In the genomic region with DNA sequence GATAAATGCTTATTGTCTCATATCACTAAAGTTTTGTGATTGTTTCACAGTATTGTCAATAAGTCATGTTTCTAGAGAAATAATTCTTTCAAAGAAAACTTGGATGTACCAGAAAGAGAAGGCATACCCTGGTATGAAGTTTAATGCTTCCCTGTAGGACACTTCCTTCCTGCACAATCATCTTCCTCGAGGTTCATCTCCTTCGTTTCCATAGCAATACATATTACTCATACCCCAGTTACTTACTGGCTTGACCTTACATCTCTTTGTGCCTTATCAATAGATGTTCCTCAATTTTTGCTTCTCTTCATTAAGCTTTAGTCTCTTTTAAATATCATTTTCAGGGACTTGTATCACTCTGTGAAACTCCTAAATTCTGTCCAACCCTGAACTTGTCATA, we compare ENCODE assay signal across 14 cellular contexts.
"Had no signal": no experiment of that assay in that cellular context is flagged by ENCODE, and none has a peak within 500 bp of the region (broad histone marks: within the 10 kb centered on the region; RNA-seq: fewer than 3 reads in every experiment).

No MANE protein-coding gene starts in this region.

- H3K4me3 ChIP-seq: hepatocyte, lower lobe of right lung, right atrium auricular region, skin epidermis, stomach, thoracic aorta had no signal

- DNase-seq: activated CD4-positive, alpha-beta memory T cell treated with anti-CD3 and anti-CD28 coated beads for 36 hours; activated CD4-positive, alpha-beta T cell treated with anti-CD3 and anti-CD28 coated beads for 1 hour; activated gamma-delta T cell; activated naive CD8-positive, alpha-beta T cell treated with anti-CD3 and anti-CD28 coated beads, Interleukin-2, amount 10 ng/mL, durations not matched to agents 7 days and 5 days; activated T-cell treated with anti-CD3 and anti-CD28 coated beads, Interleukin-2, amount 50 U/mL, for 4 hours; anterior cingulate cortex; lower lobe of right lung; naive B cell; posterior cingulate gyrus; stomach had no signal
